In the genomic region with DNA sequence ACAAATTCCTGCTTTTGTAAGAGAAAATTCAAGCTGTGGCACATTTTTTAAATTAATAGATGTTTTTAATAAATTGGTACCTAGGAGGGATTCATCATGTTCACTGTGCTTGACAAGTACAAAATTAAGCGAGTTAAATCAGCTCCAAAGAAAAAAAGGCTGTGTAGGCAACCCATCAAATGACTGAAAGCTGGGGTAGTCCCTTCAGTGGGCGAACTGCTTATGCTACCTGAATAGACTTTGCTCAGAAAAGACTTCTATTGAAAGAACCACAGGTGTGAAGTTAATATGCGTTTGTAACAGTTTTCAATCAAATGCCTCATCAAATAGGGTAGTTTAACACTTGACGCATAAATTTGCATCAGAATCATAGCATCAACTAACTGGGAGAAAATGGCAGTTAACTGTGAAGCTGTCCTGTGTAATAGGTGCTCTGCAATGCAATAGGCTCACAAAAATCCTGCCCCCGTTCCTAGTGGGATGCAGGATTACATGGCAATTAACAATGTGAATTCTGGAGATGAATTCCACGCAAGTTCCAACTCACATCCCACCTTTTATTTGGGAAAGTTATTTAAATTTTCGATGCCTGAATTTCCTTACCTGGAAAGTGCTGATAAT, we compare ENCODE assay signal across 21 cellular contexts.
"Had no signal": no experiment of that assay in that cellular context is flagged by ENCODE, and none has a peak within 500 bp of the region (broad histone marks: within the 10 kb centered on the region; RNA-seq: fewer than 3 reads in every experiment).

No MANE protein-coding gene starts in this region.

- H3K4me3 Mint-ChIP-seq: IgD-negative memory B cell had no signal

- H3K36me3 ChIP-seq: SJSA1 had no signal

- H3K4me1 Mint-ChIP-seq: IgD-negative memory B cell had no signal

- H3K27me3 ChIP-seq: SJSA1 had no signal

- H3K27ac ChIP-seq: SJSA1, SK-N-MC had no signal

- H3K27ac Mint-ChIP-seq: IgD-negative memory B cell had no signal

- H3K36me3 Mint-ChIP-seq: IgD-negative memory B cell had no signal

- DNase-seq: MV-4-11, NCI-H1048, NCI-H1105, NCI-H1417, NCI-H1436 treated with DMSO at 0.1 percent for 48 hours, NCI-H1694, NCI-H187 treated with DMSO at 0.1 percent for 48 hours, NCI-H2029 treated with DMSO at 0.1 percent for 48 hours, NCI-H2107, NCI-H2227 treated with DMSO at 0.1 percent for 48 hours, NCI-H524, NCI-H526 treated with DMSO at 0.1 percent for 48 hours, NCI-H774, Right ventricle myocardium superior, RPMI8226, SIG-M5 had no signal

- H3K4me3 ChIP-seq: SJSA1, SK-N-MC had no signal

- FAIRE-seq: HepG2, RCC 7860 had no signal

- H3K9me3 ChIP-seq: SJSA1 had no signal

- ATAC-seq: HepG2 had no signal
